In the genomic region with DNA sequence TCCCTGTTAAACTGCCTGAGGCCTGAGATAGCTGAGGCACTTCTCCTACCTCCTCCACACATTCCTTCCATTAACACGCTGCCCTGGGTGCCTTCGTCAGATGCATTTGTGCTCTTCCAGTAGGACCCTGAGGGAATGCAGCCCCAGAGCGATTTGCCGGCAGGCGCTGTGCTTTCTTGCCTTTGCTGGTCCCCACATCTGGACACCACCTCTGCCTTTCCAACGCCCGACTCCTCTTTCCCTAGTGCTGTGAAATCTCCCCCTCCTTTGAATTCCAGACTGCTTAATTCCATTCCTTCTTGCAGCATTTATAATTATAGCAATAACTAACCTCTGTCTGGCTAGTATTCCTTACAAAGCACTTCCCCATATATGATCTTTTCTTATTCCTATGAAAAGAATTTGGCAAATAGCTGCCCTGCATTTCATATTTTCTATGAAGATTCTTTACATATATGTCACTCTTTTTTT, we compare ENCODE assay signal across 18 cellular contexts.
A peak's percentile ranks its signal among the peaks of the same experiment; 100 is the strongest.
DNase-seq lines count a peak whose midpoint lies in the region; ATAC-seq and TF ChIP-seq lines count a peak whose summit lies in the region.
"Had no signal": no experiment of that assay in that cellular context is flagged by ENCODE, and none has a peak within 500 bp of the region (broad histone marks: within the 10 kb centered on the region; RNA-seq: fewer than 3 reads in every experiment).

No MANE protein-coding gene starts in this region.

- no peak for TF ChIP-seq CTCF in RWPE1 (conservative IDR thresholded peaks at IDR 0.05; ENCODE audit: low read depth)
- no peak for TF ChIP-seq CTCF in fibroblast of villous mesenchyme (IDR thresholded peaks at IDR 0.05; ENCODE audit: insufficient read depth, low read depth, low read length)
- no peak for TF ChIP-seq CTCF in progenitor cell of endocrine pancreas (IDR thresholded peaks at IDR 0.05; ENCODE audit: unreplicated experiment)
- no peak for TF ChIP-seq CTCF in natural killer cell (IDR thresholded peaks at IDR 0.05)

- POLR2A ChIA-PET in RWPE1 (lab: Yijun Ruan, JAX; ENCODE audit: low non-redundant PET): no interaction called here

- ATAC-seq in HG03460 (IDR thresholded peaks at IDR 0.05; ENCODE audit: unreplicated experiment) (no peak), natural killer cell (no peak)

- H3K36me3 Mint-ChIP-seq in progenitor cell of endocrine pancreas (ENCODE audit: insufficient read depth) (peaks cover 6% of the 10 kb centered on the region), natural killer cell (no peaks in the 10 kb centered on the region)
- H3K36me3 Mint-ChIP-seq: activated naive CD8-positive, alpha-beta T cell treated with anti-CD3 and anti-CD28 coated beads, Interleukin-2, amount 10 ng/mL, durations not matched to agents 7 days and 5 days; neural progenitor cell had no signal

- peaks cover under 1% of the 10 kb centered on the region for H3K9me3 Mint-ChIP-seq in progenitor cell of endocrine pancreas (ENCODE audit: low read depth)
- no peaks in the 10 kb centered on the region for H3K9me3 Mint-ChIP-seq in natural killer cell
- H3K9me3 Mint-ChIP-seq: activated naive CD8-positive, alpha-beta T cell treated with anti-CD3 and anti-CD28 coated beads, Interleukin-2, amount 10 ng/mL, durations not matched to agents 7 days and 5 days; neural progenitor cell had no signal

- CTCF ChIA-PET in RWPE1 (lab: Yijun Ruan, JAX): interaction anchor here (0.6 to 1.7 kb wide), 3 partner anchors 194 to 805 kb away, joined by 3 to 7 read pairs (median 3); no protein-coding TSS in a partner anchor

- H3K27ac Mint-ChIP-seq in progenitor cell of endocrine pancreas (peak overlapping the region; percentile 4), natural killer cell (no peak overlapping the region)
- H3K27ac Mint-ChIP-seq: activated naive CD8-positive, alpha-beta T cell treated with anti-CD3 and anti-CD28 coated beads, Interleukin-2, amount 10 ng/mL, durations not matched to agents 7 days and 5 days; neural progenitor cell had no signal

- H3K4me3 ChIP-seq in fibroblast of villous mesenchyme (ENCODE audit: low read depth, low read length): no peak overlapping the region
- H3K4me3 ChIP-seq: lower lobe of right lung, neural progenitor cell, right atrium auricular region, SK-N-MC, stomach had no signal

- peak; percentile 94 for DNase-seq in EH (ENCODE audit: low read depth)
- DNase-seq in RWPE1 (ENCODE audit: low spot score): no peak
- DNase-seq in fibroblast of villous mesenchyme (ENCODE audit: low read depth): peak; percentile 57
- DNase-seq in progenitor cell of endocrine pancreas (ENCODE audit: low spot score, unreplicated experiment): no peak
- DNase-seq in T1000 (lab: John Stamatoyannopoulos, UW): no peak
- DNase-seq in natural killer cell: no peak
- no peak for DNase-seq in NOMO-1 (lab: John Stamatoyannopoulos, UW; ENCODE audit: unreplicated experiment in 2 of 2)
- DNase-seq: activated naive CD8-positive, alpha-beta T cell treated with anti-CD3 and anti-CD28 coated beads, Interleukin-2, amount 10 ng/mL, durations not matched to agents 7 days and 5 days; cerebellar nuclear complex; GF-D8; lower lobe of right lung; MV-4-11; stomach; WERI-Rb-1 had no signal

- intact Hi-C loops in natural killer cell (cut with micrococcal nuclease): no loop called here

- H3K4me3 Mint-ChIP-seq in progenitor cell of endocrine pancreas (ENCODE audit: low read depth) (no peak overlapping the region), natural killer cell (no peak overlapping the region)
- H3K4me3 Mint-ChIP-seq: activated naive CD8-positive, alpha-beta T cell treated with anti-CD3 and anti-CD28 coated beads, Interleukin-2, amount 10 ng/mL, durations not matched to agents 7 days and 5 days; neural progenitor cell had no signal

- H3K27ac ChIP-seq in RWPE1: peak overlapping the region; percentile 44
- H3K27ac ChIP-seq: lower lobe of right lung, neural progenitor cell, right atrium auricular region, SK-N-MC, stomach, WERI-Rb-1 had no signal

- H3K4me1 Mint-ChIP-seq in progenitor cell of endocrine pancreas (ENCODE audit: low read depth): peaks cover 6% of the 10 kb centered on the region
- H3K4me1 Mint-ChIP-seq in natural killer cell: no peaks in the 10 kb centered on the region

- H3K27me3 Mint-ChIP-seq in progenitor cell of endocrine pancreas: peaks cover 4% of the 10 kb centered on the region
- no peaks in the 10 kb centered on the region for H3K27me3 Mint-ChIP-seq in natural killer cell (ENCODE audit: low read depth in 2 of 2)

Comparison
In these comparisons a context has a peak if more than half of its experiments do, and no peak if none do; other contexts are left out.
1. DNase-seq: peak in EH (single experiment) and fibroblast of villous mesenchyme (single experiment); none in RWPE1 (single experiment), progenitor cell of endocrine pancreas (single experiment), T1000 (single experiment), natural killer cell (single experiment) and NOMO-1 (0 of 2).